ENCODE assay signal across 1 cellular context in the genomic region with DNA sequence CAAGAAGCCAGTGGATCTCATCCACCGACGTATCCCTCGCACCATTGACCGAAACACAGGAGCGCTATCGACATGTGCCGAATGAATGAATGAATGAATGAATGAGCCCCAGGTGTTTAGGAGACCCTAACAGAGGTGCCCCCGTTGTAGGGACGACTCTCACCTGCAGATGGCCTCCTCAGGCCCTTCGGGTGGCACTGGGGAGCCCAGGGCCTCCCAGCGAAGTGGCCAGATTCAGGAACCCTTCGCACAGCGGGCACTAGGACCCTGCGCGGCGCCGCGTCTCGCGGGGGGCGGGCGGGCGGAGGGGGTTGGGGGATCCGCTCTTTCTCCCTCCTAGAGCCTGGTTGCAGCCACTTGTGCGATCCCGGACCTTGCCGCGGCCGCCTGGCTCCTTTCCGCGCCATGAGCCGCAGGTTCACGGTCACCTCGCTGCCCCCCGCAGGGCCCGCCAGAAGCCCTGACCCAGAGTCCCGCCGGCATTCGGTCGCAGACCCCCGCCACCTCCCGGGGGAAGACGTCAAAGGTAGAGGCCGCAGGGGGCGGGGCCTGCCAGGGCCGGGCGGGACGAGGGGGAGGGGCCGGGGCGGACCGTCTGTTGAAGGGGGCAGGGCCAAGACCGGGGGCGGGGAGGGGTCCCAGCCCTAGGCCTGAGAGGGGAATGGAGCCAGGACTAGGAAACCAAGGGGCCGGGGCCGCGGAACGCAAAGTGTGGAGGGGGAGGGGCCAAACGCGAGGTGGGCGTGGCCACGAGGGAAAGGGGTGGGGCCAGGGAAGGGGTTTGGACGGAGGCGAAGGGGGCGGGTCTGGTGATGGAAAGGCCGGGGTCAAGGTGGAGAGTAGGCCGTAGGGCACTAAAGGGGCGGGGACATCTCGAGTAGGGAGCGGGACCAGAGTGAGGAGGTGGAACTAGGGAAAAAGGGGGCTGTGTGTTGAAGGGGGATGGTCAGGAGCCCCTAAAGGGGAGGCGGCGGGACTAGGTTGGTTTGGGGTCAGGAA.
TF ChIP-seq lines count a peak whose summit lies in the region.

No MANE protein-coding gene starts in this region.

TF ChIP-seq in HepG2, 621 proteins besides CTCF, POLR2A, EP300 and RAD21 (continued from another document and continues in another):
- TF ChIP-seq, protein P1, sequence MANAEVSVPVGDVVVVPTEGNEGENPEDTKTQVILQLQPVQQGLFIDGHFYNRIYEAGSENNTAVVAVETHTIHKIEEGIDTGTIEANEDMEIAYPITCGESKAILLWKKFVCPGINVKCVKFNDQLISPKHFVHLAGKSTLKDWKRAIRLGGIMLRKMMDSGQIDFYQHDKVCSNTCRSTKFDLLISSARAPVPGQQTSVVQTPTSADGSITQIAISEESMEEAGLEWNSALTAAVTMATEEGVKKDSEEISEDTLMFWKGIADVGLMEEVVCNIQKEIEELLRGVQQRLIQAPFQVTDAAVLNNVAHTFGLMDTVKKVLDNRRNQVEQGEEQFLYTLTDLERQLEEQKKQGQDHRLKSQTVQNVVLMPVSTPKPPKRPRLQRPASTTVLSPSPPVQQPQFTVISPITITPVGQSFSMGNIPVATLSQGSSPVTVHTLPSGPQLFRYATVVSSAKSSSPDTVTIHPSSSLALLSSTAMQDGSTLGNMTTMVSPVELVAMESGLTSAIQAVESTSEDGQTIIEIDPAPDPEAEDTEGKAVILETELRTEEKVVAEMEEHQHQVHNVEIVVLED (CRISPR knock-in tag; IDR thresholded peaks at IDR 0.05; ENCODE audit: borderline replicate concordance) = 0 out of 2 replicates have a peak, but pooled peaks have one; percentile 43
- TF ChIP-seq, protein P2, sequence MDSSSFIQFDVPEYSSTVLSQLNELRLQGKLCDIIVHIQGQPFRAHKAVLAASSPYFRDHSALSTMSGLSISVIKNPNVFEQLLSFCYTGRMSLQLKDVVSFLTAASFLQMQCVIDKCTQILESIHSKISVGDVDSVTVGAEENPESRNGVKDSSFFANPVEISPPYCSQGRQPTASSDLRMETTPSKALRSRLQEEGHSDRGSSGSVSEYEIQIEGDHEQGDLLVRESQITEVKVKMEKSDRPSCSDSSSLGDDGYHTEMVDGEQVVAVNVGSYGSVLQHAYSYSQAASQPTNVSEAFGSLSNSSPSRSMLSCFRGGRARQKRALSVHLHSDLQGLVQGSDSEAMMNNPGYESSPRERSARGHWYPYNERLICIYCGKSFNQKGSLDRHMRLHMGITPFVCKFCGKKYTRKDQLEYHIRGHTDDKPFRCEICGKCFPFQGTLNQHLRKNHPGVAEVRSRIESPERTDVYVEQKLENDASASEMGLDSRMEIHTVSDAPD (CRISPR knock-in tag; IDR thresholded peaks at IDR 0.05) = no peak
- TF ChIP-seq ZNF598 (CRISPR knock-in tag; IDR thresholded peaks at IDR 0.05; ENCODE audit: borderline replicate concordance) (peak; percentile 87; the same call in 1 of the 2 replicates), ZNF292 (CRISPR knock-in tag; IDR thresholded peaks at IDR 0.05; ENCODE audit: borderline replicate concordance, low read depth) (peak; percentile 12; the same call in 1 of the 2 replicates), NFYB (CRISPR knock-in tag; IDR thresholded peaks at IDR 0.05) (no peak), ZFAT (CRISPR knock-in tag; conservative IDR thresholded peaks at IDR 0.05) (no peak), ZNF30 (CRISPR knock-in tag; IDR thresholded peaks at IDR 0.05) (no peak), ZNF333 (CRISPR knock-in tag; IDR thresholded peaks at IDR 0.05; ENCODE audit: borderline replicate concordance) (no peak), ZNF850 (CRISPR knock-in tag; conservative IDR thresholded peaks at IDR 0.05) (no peak; the same call in 1 of the 2 replicates), ARNT2 (CRISPR knock-in tag; IDR thresholded peaks at IDR 0.05; ENCODE audit: low read depth) (no peak), EHMT2 (IDR thresholded peaks at IDR 0.05; ENCODE audit: borderline replicate concordance, low read depth, low read length) (peak; percentile 69; the same call in 1 of the 2 replicates), ZNF205 (CRISPR knock-in tag; IDR thresholded peaks at IDR 0.05) (peak; percentile 29; the same call in 1 of the 2 replicates), FIP1L1 (IDR thresholded peaks at IDR 0.05; ENCODE audit: borderline replicate concordance, insufficient read depth, low read depth, low read length) (no peak), ZNF788 (CRISPR knock-in tag; IDR thresholded peaks at IDR 0.05; ENCODE audit: borderline replicate concordance) (peak; percentile 53; the same call in 1 of the 2 replicates), PITX1 (CRISPR knock-in tag; IDR thresholded peaks at IDR 0.05) (peak; percentile 37; the same call in 1 of the 2 replicates), HNF4G (IDR thresholded peaks at IDR 0.05; ENCODE audit: borderline replicate concordance, low read depth, low read length) (no peak), HNF4G (CRISPR knock-in tag; IDR thresholded peaks at IDR 0.05; ENCODE audit: borderline replicate concordance, low read depth) (no peak), HNRNPK (IDR thresholded peaks at IDR 0.05; ENCODE audit: low read depth, low read length, poor library complexity, severe bottlenecking) (peak; percentile 19)
- TF ChIP-seq, protein P3, sequence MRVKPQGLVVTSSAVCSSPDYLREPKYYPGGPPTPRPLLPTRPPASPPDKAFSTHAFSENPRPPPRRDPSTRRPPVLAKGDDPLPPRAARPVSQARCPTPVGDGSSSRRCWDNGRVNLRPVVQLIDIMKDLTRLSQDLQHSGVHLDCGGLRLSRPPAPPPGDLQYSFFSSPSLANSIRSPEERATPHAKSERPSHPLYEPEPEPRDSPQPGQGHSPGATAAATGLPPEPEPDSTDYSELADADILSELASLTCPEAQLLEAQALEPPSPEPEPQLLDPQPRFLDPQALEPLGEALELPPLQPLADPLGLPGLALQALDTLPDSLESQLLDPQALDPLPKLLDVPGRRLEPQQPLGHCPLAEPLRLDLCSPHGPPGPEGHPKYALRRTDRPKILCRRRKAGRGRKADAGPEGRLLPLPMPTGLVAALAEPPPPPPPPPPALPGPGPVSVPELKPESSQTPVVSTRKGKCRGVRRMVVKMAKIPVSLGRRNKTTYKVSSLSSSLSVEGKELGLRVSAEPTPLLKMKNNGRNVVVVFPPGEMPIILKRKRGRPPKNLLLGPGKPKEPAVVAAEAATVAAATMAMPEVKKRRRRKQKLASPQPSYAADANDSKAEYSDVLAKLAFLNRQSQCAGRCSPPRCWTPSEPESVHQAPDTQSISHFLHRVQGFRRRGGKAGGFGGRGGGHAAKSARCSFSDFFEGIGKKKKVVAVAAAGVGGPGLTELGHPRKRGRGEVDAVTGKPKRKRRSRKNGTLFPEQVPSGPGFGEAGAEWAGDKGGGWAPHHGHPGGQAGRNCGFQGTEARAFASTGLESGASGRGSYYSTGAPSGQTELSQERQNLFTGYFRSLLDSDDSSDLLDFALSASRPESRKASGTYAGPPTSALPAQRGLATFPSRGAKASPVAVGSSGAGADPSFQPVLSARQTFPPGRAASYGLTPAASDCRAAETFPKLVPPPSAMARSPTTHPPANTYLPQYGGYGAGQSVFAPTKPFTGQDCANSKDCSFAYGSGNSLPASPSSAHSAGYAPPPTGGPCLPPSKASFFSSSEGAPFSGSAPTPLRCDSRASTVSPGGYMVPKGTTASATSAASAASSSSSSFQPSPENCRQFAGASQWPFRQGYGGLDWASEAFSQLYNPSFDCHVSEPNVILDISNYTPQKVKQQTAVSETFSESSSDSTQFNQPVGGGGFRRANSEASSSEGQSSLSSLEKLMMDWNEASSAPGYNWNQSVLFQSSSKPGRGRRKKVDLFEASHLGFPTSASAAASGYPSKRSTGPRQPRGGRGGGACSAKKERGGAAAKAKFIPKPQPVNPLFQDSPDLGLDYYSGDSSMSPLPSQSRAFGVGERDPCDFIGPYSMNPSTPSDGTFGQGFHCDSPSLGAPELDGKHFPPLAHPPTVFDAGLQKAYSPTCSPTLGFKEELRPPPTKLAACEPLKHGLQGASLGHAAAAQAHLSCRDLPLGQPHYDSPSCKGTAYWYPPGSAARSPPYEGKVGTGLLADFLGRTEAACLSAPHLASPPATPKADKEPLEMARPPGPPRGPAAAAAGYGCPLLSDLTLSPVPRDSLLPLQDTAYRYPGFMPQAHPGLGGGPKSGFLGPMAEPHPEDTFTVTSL (CRISPR knock-in tag; IDR thresholded peaks at IDR 0.05; ENCODE audit: borderline replicate concordance) = peak; percentile 46; the same call in 1 of the 2 replicates
- TF ChIP-seq, protein P4, sequence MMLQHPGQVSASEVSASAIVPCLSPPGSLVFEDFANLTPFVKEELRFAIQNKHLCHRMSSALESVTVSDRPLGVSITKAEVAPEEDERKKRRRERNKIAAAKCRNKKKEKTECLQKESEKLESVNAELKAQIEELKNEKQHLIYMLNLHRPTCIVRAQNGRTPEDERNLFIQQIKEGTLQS (CRISPR knock-in tag; IDR thresholded peaks at IDR 0.05) = peak; percentile 42; the same call in 1 of the 2 replicates
- TF ChIP-seq, protein P5, sequence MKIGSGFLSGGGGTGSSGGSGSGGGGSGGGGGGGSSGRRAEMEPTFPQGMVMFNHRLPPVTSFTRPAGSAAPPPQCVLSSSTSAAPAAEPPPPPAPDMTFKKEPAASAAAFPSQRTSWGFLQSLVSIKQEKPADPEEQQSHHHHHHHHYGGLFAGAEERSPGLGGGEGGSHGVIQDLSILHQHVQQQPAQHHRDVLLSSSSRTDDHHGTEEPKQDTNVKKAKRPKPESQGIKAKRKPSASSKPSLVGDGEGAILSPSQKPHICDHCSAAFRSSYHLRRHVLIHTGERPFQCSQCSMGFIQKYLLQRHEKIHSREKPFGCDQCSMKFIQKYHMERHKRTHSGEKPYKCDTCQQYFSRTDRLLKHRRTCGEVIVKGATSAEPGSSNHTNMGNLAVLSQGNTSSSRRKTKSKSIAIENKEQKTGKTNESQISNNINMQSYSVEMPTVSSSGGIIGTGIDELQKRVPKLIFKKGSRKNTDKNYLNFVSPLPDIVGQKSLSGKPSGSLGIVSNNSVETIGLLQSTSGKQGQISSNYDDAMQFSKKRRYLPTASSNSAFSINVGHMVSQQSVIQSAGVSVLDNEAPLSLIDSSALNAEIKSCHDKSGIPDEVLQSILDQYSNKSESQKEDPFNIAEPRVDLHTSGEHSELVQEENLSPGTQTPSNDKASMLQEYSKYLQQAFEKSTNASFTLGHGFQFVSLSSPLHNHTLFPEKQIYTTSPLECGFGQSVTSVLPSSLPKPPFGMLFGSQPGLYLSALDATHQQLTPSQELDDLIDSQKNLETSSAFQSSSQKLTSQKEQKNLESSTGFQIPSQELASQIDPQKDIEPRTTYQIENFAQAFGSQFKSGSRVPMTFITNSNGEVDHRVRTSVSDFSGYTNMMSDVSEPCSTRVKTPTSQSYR (CRISPR knock-in tag; IDR thresholded peaks at IDR 0.05; ENCODE audit: borderline replicate concordance) = peak; percentile 83
- TF ChIP-seq, protein P6, sequence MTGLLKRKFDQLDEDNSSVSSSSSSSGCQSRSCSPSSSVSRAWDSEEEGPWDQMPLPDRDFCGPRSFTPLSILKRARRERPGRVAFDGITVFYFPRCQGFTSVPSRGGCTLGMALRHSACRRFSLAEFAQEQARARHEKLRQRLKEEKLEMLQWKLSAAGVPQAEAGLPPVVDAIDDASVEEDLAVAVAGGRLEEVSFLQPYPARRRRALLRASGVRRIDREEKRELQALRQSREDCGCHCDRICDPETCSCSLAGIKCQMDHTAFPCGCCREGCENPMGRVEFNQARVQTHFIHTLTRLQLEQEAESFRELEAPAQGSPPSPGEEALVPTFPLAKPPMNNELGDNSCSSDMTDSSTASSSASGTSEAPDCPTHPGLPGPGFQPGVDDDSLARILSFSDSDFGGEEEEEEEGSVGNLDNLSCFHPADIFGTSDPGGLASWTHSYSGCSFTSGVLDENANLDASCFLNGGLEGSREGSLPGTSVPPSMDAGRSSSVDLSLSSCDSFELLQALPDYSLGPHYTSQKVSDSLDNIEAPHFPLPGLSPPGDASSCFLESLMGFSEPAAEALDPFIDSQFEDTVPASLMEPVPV (CRISPR knock-in tag; IDR thresholded peaks at IDR 0.05) = peak; percentile 75; the same call in 1 of the 2 replicates
- TF ChIP-seq, protein P7, sequence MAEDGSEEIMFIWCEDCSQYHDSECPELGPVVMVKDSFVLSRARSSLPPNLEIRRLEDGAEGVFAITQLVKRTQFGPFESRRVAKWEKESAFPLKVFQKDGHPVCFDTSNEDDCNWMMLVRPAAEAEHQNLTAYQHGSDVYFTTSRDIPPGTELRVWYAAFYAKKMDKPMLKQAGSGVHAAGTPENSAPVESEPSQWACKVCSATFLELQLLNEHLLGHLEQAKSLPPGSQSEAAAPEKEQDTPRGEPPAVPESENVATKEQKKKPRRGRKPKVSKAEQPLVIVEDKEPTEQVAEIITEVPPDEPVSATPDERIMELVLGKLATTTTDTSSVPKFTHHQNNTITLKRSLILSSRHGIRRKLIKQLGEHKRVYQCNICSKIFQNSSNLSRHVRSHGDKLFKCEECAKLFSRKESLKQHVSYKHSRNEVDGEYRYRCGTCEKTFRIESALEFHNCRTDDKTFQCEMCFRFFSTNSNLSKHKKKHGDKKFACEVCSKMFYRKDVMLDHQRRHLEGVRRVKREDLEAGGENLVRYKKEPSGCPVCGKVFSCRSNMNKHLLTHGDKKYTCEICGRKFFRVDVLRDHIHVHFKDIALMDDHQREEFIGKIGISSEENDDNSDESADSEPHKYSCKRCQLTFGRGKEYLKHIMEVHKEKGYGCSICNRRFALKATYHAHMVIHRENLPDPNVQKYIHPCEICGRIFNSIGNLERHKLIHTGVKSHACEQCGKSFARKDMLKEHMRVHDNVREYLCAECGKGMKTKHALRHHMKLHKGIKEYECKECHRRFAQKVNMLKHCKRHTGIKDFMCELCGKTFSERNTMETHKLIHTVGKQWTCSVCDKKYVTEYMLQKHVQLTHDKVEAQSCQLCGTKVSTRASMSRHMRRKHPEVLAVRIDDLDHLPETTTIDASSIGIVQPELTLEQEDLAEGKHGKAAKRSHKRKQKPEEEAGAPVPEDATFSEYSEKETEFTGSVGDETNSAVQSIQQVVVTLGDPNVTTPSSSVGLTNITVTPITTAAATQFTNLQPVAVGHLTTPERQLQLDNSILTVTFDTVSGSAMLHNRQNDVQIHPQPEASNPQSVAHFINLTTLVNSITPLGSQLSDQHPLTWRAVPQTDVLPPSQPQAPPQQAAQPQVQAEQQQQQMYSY (CRISPR knock-in tag; IDR thresholded peaks at IDR 0.05) = 0 out of 2 replicates have a peak, but pooled peaks have one; percentile 44
- TF ChIP-seq, protein P8, sequence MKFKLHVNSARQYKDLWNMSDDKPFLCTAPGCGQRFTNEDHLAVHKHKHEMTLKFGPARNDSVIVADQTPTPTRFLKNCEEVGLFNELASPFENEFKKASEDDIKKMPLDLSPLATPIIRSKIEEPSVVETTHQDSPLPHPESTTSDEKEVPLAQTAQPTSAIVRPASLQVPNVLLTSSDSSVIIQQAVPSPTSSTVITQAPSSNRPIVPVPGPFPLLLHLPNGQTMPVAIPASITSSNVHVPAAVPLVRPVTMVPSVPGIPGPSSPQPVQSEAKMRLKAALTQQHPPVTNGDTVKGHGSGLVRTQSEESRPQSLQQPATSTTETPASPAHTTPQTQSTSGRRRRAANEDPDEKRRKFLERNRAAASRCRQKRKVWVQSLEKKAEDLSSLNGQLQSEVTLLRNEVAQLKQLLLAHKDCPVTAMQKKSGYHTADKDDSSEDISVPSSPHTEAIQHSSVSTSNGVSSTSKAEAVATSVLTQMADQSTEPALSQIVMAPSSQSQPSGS (CRISPR knock-in tag; IDR thresholded peaks at IDR 0.05) = peak; percentile 32; the same call in 1 of the 2 replicates
